Comparison of ENCODE assay signal across 21 cellular contexts in the genomic region with DNA sequence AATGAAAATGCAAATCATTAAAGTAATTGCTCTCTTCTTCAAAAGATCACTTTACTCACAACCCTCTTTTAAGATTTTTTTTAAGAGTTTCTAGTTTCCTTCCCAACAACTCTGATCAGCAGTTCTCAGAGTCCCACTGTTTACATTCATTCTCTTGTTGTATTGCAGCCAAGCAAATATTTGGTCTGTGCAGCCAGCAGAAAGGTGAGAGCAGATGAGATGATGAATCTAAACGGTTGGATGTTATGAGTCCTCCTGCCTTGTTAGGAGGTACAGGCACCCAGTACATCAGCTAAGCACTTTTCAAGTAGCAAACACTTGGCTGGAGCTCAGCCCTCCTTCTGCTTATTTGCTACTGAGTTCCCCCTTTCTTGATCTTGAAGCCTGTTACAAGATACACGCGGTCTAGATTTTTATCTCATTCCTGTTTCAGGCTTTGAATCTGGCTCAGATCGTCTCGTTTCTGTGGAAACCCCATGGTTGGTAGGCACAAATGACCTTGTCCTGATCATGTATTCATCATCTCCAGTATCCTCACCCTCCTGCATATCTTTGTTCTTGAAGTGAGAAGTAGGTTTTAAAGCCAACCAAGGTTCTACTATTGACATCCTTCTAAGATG.
DNase-seq lines count a peak whose midpoint lies in the region; ATAC-seq and TF ChIP-seq lines count a peak whose summit lies in the region.
"Had no signal": no experiment of that assay in that cellular context is flagged by ENCODE, and none has a peak within 500 bp of the region (broad histone marks: within the 10 kb centered on the region; RNA-seq: fewer than 3 reads in every experiment).

No MANE protein-coding gene starts in this region.

- POLR2A ChIA-PET in activated CD4-positive, alpha-beta T cell treated with anti-CD3 and anti-CD28 coated beads, Interleukin-2, amount 10 ng/mL, durations not matched to agents 7 days and 5 days (lab: Charles Lee): no interaction called here
- POLR2A ChIA-PET in activated CD8-positive, alpha-beta T cell treated with anti-CD3 and anti-CD28 coated beads, Interleukin-2, amount 10 ng/mL, durations not matched to agents 7 days and 5 days (lab: Charles Lee): no interaction called here

- peak; percentile 58 for DNase-seq in NCI-H345 (lab: John Stamatoyannopoulos, UW)
- no peak for DNase-seq in NCI-H345 treated with DMSO at 0.1 percent for 48 hours (lab: John Stamatoyannopoulos, UW; ENCODE audit: unreplicated experiment)
- DNase-seq in NCI-H2029 treated with DMSO at 0.1 percent for 48 hours (lab: John Stamatoyannopoulos, UW): peak; percentile 51
- no peak for DNase-seq in activated CD4-positive, alpha-beta T cell treated with anti-CD3 and anti-CD28 coated beads, Interleukin-2, amount 10 ng/mL, durations not matched to agents 7 days and 5 days
- DNase-seq in activated CD8-positive, alpha-beta T cell treated with anti-CD3 and anti-CD28 coated beads, Interleukin-2, amount 10 ng/mL, durations not matched to agents 7 days and 5 days: no peak
- DNase-seq in NCI-H226: no peak
- DNase-seq: activated CD4-positive, alpha-beta T cell treated with anti-CD3 and anti-CD28 coated beads, Interleukin-2, amount 50 U/mL, for 48 hours; activated T-cell treated with anti-CD3 and anti-CD28 coated beads, Interleukin-2, amount 50 U/mL, for 4 hours; GM23248; MM.1S; NCI-H2171 treated with DMSO at 0.1 percent for 48 hours; stimulated activated CD4-positive, alpha-beta T cell treated with anti-CD3 and anti-CD28 coated beads, Interleukin-15, amount 100 ng/mL, for 24 hours; stomach had no signal

- no peak overlapping the region for H3K27ac Mint-ChIP-seq in activated CD4-positive, alpha-beta T cell treated with anti-CD3 and anti-CD28 coated beads, Interleukin-2, amount 10 ng/mL, durations not matched to agents 7 days and 5 days
- H3K27ac Mint-ChIP-seq in activated CD8-positive, alpha-beta T cell treated with anti-CD3 and anti-CD28 coated beads, Interleukin-2, amount 10 ng/mL, durations not matched to agents 7 days and 5 days: no peak overlapping the region
- H3K27ac Mint-ChIP-seq: activated naive CD4-positive, alpha-beta T cell treated with anti-CD3 and anti-CD28 coated beads, Interleukin-2, amount 50 U/mL, for 72 hours; nephron had no signal

- H3K4me1 ChIP-seq in neutrophil (ENCODE audit: control insufficient read depth in 1 of 2, insufficient read depth in 1 of 2, low read depth in 1 of 2, low read length in 1 of 2): peaks cover 34 to 47% of the 10 kb centered on the region in 2 experiments
- H3K4me1 ChIP-seq: A549, SJSA1, stomach had no signal

- CTCF ChIA-PET in activated CD4-positive, alpha-beta T cell treated with anti-CD3 and anti-CD28 coated beads, Interleukin-2, amount 10 ng/mL, durations not matched to agents 7 days and 5 days (lab: Charles Lee): interaction anchor here (2.2 kb wide), 1 partner anchor 14 kb away, joined by 5 read pairs; no protein-coding TSS in a partner anchor
- CTCF ChIA-PET in activated CD8-positive, alpha-beta T cell treated with anti-CD3 and anti-CD28 coated beads, Interleukin-2, amount 10 ng/mL, durations not matched to agents 7 days and 5 days (lab: Charles Lee): interaction anchor here (1.3 kb wide), 1 partner anchor 15 kb away, joined by 3 read pairs; no protein-coding TSS in a partner anchor

- H3K4me3 Mint-ChIP-seq in activated CD4-positive, alpha-beta T cell treated with anti-CD3 and anti-CD28 coated beads, Interleukin-2, amount 10 ng/mL, durations not matched to agents 7 days and 5 days: no peak overlapping the region
- H3K4me3 Mint-ChIP-seq in activated CD8-positive, alpha-beta T cell treated with anti-CD3 and anti-CD28 coated beads, Interleukin-2, amount 10 ng/mL, durations not matched to agents 7 days and 5 days: no peak overlapping the region
- H3K4me3 Mint-ChIP-seq: activated T-cell treated with anti-CD3 and anti-CD28 coated beads, Interleukin-2, amount 50 U/mL, for 4 hours; nephron had no signal

- H3K9me3 ChIP-seq in neutrophil: no peaks in the 10 kb centered on the region
- H3K9me3 ChIP-seq: A549, esophagus muscularis mucosa, SJSA1, stomach had no signal

- no peaks in the 10 kb centered on the region for H3K36me3 Mint-ChIP-seq in activated CD4-positive, alpha-beta T cell treated with anti-CD3 and anti-CD28 coated beads, Interleukin-2, amount 10 ng/mL, durations not matched to agents 7 days and 5 days (ENCODE audit: low read depth)
- H3K36me3 Mint-ChIP-seq in activated CD8-positive, alpha-beta T cell treated with anti-CD3 and anti-CD28 coated beads, Interleukin-2, amount 10 ng/mL, durations not matched to agents 7 days and 5 days (ENCODE audit: low read depth): no peaks in the 10 kb centered on the region
- H3K36me3 Mint-ChIP-seq: activated naive CD4-positive, alpha-beta T cell treated with anti-CD3 and anti-CD28 coated beads, Interleukin-2, amount 50 U/mL, for 72 hours had no signal

- H3K4me3 ChIP-seq in neutrophil (ENCODE audit: low read depth in 1 of 2, low read length in 1 of 2): no peak overlapping the region
- H3K4me3 ChIP-seq: A549, cardiac muscle cell, esophagus muscularis mucosa, GM23248, SJSA1, stomach had no signal

- no peaks in the 10 kb centered on the region for H3K36me3 ChIP-seq in neutrophil
- H3K36me3 ChIP-seq: cardiac muscle cell, esophagus muscularis mucosa, SJSA1, stomach had no signal

- peak overlapping the region; percentile 69 for H3K27ac ChIP-seq in VCaP
- peak overlapping the region; percentile 12 for H3K27ac ChIP-seq in neutrophil
- H3K27ac ChIP-seq: A549, cardiac muscle cell, esophagus muscularis mucosa, GM23248, SJSA1, stomach had no signal

- H3K27me3 Mint-ChIP-seq in activated CD4-positive, alpha-beta T cell treated with anti-CD3 and anti-CD28 coated beads, Interleukin-2, amount 10 ng/mL, durations not matched to agents 7 days and 5 days: no peaks in the 10 kb centered on the region
- no peaks in the 10 kb centered on the region for H3K27me3 Mint-ChIP-seq in activated CD8-positive, alpha-beta T cell treated with anti-CD3 and anti-CD28 coated beads, Interleukin-2, amount 10 ng/mL, durations not matched to agents 7 days and 5 days (ENCODE audit: low read depth)

- H3K9me3 Mint-ChIP-seq in activated CD4-positive, alpha-beta T cell treated with anti-CD3 and anti-CD28 coated beads, Interleukin-2, amount 10 ng/mL, durations not matched to agents 7 days and 5 days: no peaks in the 10 kb centered on the region
- no peaks in the 10 kb centered on the region for H3K9me3 Mint-ChIP-seq in activated CD8-positive, alpha-beta T cell treated with anti-CD3 and anti-CD28 coated beads, Interleukin-2, amount 10 ng/mL, durations not matched to agents 7 days and 5 days (ENCODE audit: insufficient read depth)
- H3K9me3 Mint-ChIP-seq: activated naive CD4-positive, alpha-beta T cell treated with anti-CD3 and anti-CD28 coated beads, Interleukin-2, amount 50 U/mL, for 72 hours; activated T-cell treated with anti-CD3 and anti-CD28 coated beads, Interleukin-2, amount 50 U/mL, for 4 hours had no signal

- no peaks in the 10 kb centered on the region for H3K27me3 ChIP-seq in neutrophil
- H3K27me3 ChIP-seq: cardiac muscle cell, esophagus muscularis mucosa, SJSA1, stomach had no signal

- TF ChIP-seq CTCF in VCaP (conservative IDR thresholded peaks at IDR 0.05) (no peak), neutrophil (IDR thresholded peaks at IDR 0.05) (no peak)

- ATAC-seq in activated CD8-positive, alpha-beta T cell treated with anti-CD3 and anti-CD28 coated beads, Interleukin-2, amount 10 ng/mL, durations not matched to agents 7 days and 5 days: no peak
- ATAC-seq: A549; activated naive CD4-positive, alpha-beta T cell treated with anti-CD3 and anti-CD28 coated beads, Interleukin-2, amount 50 U/mL, for 72 hours had no signal

- peaks cover 5% of the 10 kb centered on the region for H3K4me1 Mint-ChIP-seq in activated CD4-positive, alpha-beta T cell treated with anti-CD3 and anti-CD28 coated beads, Interleukin-2, amount 10 ng/mL, durations not matched to agents 7 days and 5 days
- H3K4me1 Mint-ChIP-seq in activated CD8-positive, alpha-beta T cell treated with anti-CD3 and anti-CD28 coated beads, Interleukin-2, amount 10 ng/mL, durations not matched to agents 7 days and 5 days (ENCODE audit: low read depth): peaks cover 4% of the 10 kb centered on the region

Comparison
In these comparisons a context has a peak if more than half of its experiments do, and no peak if none do; other contexts are left out.
1. DNase-seq: peak in NCI-H345 (single experiment) and NCI-H2029 treated with DMSO at 0.1 percent for 48 hours (single experiment); none in NCI-H345 treated with DMSO at 0.1 percent for 48 hours (single experiment), activated CD4-positive, alpha-beta T cell treated with anti-CD3 and anti-CD28 coated beads, Interleukin-2, amount 10 ng/mL, durations not matched to agents 7 days and 5 days (single experiment), activated CD8-positive, alpha-beta T cell treated with anti-CD3 and anti-CD28 coated beads, Interleukin-2, amount 10 ng/mL, durations not matched to agents 7 days and 5 days (single experiment) and NCI-H226 (single experiment).